Comparison of ENCODE assay signal across 15 cellular contexts in the genomic region with DNA sequence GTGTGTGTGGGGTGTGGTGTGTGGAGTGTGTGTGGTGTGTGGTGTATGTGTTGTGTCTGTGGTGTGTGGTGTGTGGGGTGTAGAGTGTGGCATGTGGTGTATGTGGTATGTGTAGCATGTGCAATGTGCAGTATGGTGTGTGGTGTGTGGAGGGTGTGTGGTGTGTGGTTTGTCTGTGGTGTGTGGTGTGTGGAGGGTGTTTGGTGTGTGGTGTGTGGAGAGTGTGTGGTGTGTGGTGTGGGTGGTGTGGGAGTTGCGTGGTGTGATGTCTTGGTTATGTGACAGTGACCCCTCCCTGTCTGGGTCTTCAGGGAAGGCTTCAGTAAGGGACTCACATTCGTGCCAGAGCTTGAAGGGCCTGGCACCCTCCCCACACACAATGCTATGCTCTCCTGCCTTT.
DNase-seq lines count a peak whose midpoint lies in the region; ATAC-seq and TF ChIP-seq lines count a peak whose summit lies in the region.
"Had no signal": no experiment of that assay in that cellular context is flagged by ENCODE, and none has a peak within 500 bp of the region (broad histone marks: within the 10 kb centered on the region; RNA-seq: fewer than 3 reads in every experiment).

No MANE protein-coding gene starts in this region.

- H3K27me3 ChIP-seq in lower lobe of right lung (ENCODE audit: low read depth) (no peaks in the 10 kb centered on the region), GM23248 (replicated peaks; ENCODE audit: insufficient read depth) (no peaks in the 10 kb centered on the region)
- H3K27me3 ChIP-seq: BLaER1, Peyer's patch had no signal

- H3K9me3 ChIP-seq in lower lobe of right lung = no peaks in the 10 kb centered on the region
- H3K9me3 ChIP-seq in GM23248 (ENCODE audit: low read depth) = no peaks in the 10 kb centered on the region
- H3K9me3 ChIP-seq: BLaER1, Peyer's patch had no signal

- 57 to 90% methylated on average over 1 to 2 of the region's 2 CpGs for WGBS in GM23248 (ENCODE audit: low coverage in 1 of 2, low lambda C conversion rate in 2 of 2, missing lambda C conversion rate in 2 of 2), 2 experiments

- TF ChIP-seq CTCF in GM13976 (IDR thresholded peaks at IDR 0.05; ENCODE audit: borderline replicate concordance, control extremely low read depth, extremely low read depth, insufficient read depth, missing control alignments) = no peak
- TF ChIP-seq CTCF in lower lobe of right lung (IDR thresholded peaks at IDR 0.05) = no peak

- no peak overlapping the region for H3K9ac ChIP-seq in GM23248
- H3K9ac ChIP-seq: BLaER1 had no signal

- peaks cover 7% of the 10 kb centered on the region for H3K9me3 Mint-ChIP-seq in stimulated activated memory B cell treated with anti-CD40 and anti-IgM and Interleukin-4, amounts not matched to agents 10 μg/mL and 1 μg/mL and 100 μg/mL, for 72 hours

- in situ Hi-C loops in GM13976 (cut with MboI; ENCODE audit: low sequenced_read_pairs, unreplicated experiment) (no loop called here), GM23248 (cut with MboI) (no loop called here)

- H3K4me1 Mint-ChIP-seq in stimulated activated memory B cell treated with anti-CD40 and anti-IgM and Interleukin-4, amounts not matched to agents 10 μg/mL and 1 μg/mL and 100 μg/mL, for 72 hours = no peaks in the 10 kb centered on the region
- H3K4me1 Mint-ChIP-seq: CD8-positive, alpha-beta memory T cell had no signal

- no peaks in the 10 kb centered on the region for H3K9me2 ChIP-seq in GM23248 (ENCODE audit: insufficient read depth)

- ATAC-seq in lower lobe of right lung = peak; percentile 57 to 81
- ATAC-seq in stimulated activated memory B cell treated with anti-CD40 and anti-IgM and Interleukin-4, amounts not matched to agents 10 μg/mL and 1 μg/mL and 100 μg/mL, for 72 hours = peak; percentile 70
- ATAC-seq in HG02623 (IDR thresholded peaks at IDR 0.05; ENCODE audit: unreplicated experiment) = no peak

- no peak overlapping the region for H3K27ac ChIP-seq in lower lobe of right lung
- H3K27ac ChIP-seq in GM23248 = no peak overlapping the region
- H3K27ac ChIP-seq: BLaER1, Peyer's patch had no signal

- H3K4me1 ChIP-seq in lower lobe of right lung (no peaks in the 10 kb centered on the region), GM23248 (ENCODE audit: insufficient read depth) (no peaks in the 10 kb centered on the region)
- H3K4me1 ChIP-seq: BLaER1, Peyer's patch had no signal

- H3K4me2 ChIP-seq in GM23248 (ENCODE audit: unreplicated experiment) = no peak overlapping the region
- H3K4me2 ChIP-seq: BLaER1 had no signal

- no peaks in the 10 kb centered on the region for H3F3A ChIP-seq in GM23248 (ENCODE audit: insufficient read depth)

- no peaks in the 10 kb centered on the region for H4K20me1 ChIP-seq in GM23248 (ENCODE audit: insufficient read depth)
- H4K20me1 ChIP-seq: BLaER1 had no signal

- no peak overlapping the region for H3K27ac Mint-ChIP-seq in stimulated activated memory B cell treated with anti-CD40 and anti-IgM and Interleukin-4, amounts not matched to agents 10 μg/mL and 1 μg/mL and 100 μg/mL, for 72 hours
- H3K27ac Mint-ChIP-seq: CD8-positive, alpha-beta memory T cell had no signal

- no peaks in the 10 kb centered on the region for H3K79me2 ChIP-seq in GM23248 (ENCODE audit: insufficient read depth)

- DNase-seq in GM13976 (ENCODE audit: low spot score) (peak; percentile 24), SK-N-DZ (ENCODE audit: low spot score) (peak; percentile 14), lower lobe of right lung (no peak), SIG-M5 (lab: John Stamatoyannopoulos, UW) (no peak), GM23248 (no peak), HCEC 1CT (no peak)
- DNase-seq: CD8-positive, alpha-beta memory T cell; DMS 273 treated with DMSO at 0.1 percent for 48 hours; MV-4-11; NCI-H1436 treated with DMSO at 0.1 percent for 48 hours; NCI-H446; Peyer's patch had no signal

- no peaks in the 10 kb centered on the region for H3K36me3 Mint-ChIP-seq in stimulated activated memory B cell treated with anti-CD40 and anti-IgM and Interleukin-4, amounts not matched to agents 10 μg/mL and 1 μg/mL and 100 μg/mL, for 72 hours
- H3K36me3 Mint-ChIP-seq: CD8-positive, alpha-beta memory T cell had no signal

- H3K27me3 Mint-ChIP-seq in stimulated activated memory B cell treated with anti-CD40 and anti-IgM and Interleukin-4, amounts not matched to agents 10 μg/mL and 1 μg/mL and 100 μg/mL, for 72 hours = no peaks in the 10 kb centered on the region
- H3K27me3 Mint-ChIP-seq: CD8-positive, alpha-beta memory T cell had no signal

- no peak overlapping the region for H3K4me3 ChIP-seq in lower lobe of right lung
- no peak overlapping the region for H3K4me3 ChIP-seq in GM23248
- H3K4me3 ChIP-seq: BLaER1, Peyer's patch had no signal

- no peak overlapping the region for H3K4me3 Mint-ChIP-seq in stimulated activated memory B cell treated with anti-CD40 and anti-IgM and Interleukin-4, amounts not matched to agents 10 μg/mL and 1 μg/mL and 100 μg/mL, for 72 hours
- H3K4me3 Mint-ChIP-seq: CD8-positive, alpha-beta memory T cell had no signal

- intact Hi-C loops in lower lobe of right lung (cut with DNase I) = no loop called here

- H3K36me3 ChIP-seq in lower lobe of right lung = no peaks in the 10 kb centered on the region
- no peaks in the 10 kb centered on the region for H3K36me3 ChIP-seq in GM23248 (ENCODE audit: low read depth)
- H3K36me3 ChIP-seq: BLaER1, Peyer's patch had no signal

- no peak overlapping the region for H2AFZ ChIP-seq in GM23248

Comparison
In these comparisons a context has a peak if more than half of its experiments do, and no peak if none do; other contexts are left out.
1. DNase-seq: peak in GM13976 (single experiment) and SK-N-DZ (single experiment); none in lower lobe of right lung (single experiment), SIG-M5 (single experiment), GM23248 (single experiment) and HCEC 1CT (single experiment).